Comparison of ENCODE assay signal across 1 cellular context in genomic region chr20:47576516-47577033, GRCh38.
TF ChIP-seq lines count a peak whose summit lies in the region.

No MANE protein-coding gene starts in this region.

TF ChIP-seq in K562, 482 proteins besides CTCF, POLR2A, EP300 and RAD21 (continued from another document and continues in another):
- no peak for TF ChIP-seq TSC22D4 (tag; IDR thresholded peaks at IDR 0.05)
- TF ChIP-seq DPF2 (IDR thresholded peaks at IDR 0.05): 0 out of 2 replicates have a peak, but pooled peaks have one; percentile 12
- peak; percentile 47; the same call in 1 of the 2 replicates for TF ChIP-seq VEZF1 (CRISPR knock-in tag; IDR thresholded peaks at IDR 0.05)
- peak; percentile 34; the same call in 1 of the 2 replicates for TF ChIP-seq LEF1 (IDR thresholded peaks at IDR 0.05)
- TF ChIP-seq BRCA1 (IDR thresholded peaks at IDR 0.05): no peak
- TF ChIP-seq BRCA1 (CRISPR knock-in tag; IDR thresholded peaks at IDR 0.05): no peak
- no peak for TF ChIP-seq ZC3H8 (IDR thresholded peaks at IDR 0.05)
- 0 out of 2 replicates have a peak, but pooled peaks have one; percentile 28 for TF ChIP-seq SMARCA4 (IDR thresholded peaks at IDR 0.05)
- peak; percentile 67 for TF ChIP-seq RNF2 (IDR thresholded peaks at IDR 0.05)
- TF ChIP-seq ETV6 (IDR thresholded peaks at IDR 0.05; ENCODE audit: borderline replicate concordance in 1 of 2, low read depth in 2 of 2, low read length in 1 of 2): no peak
- no peak for TF ChIP-seq ETV6 (CRISPR knock-in tag; IDR thresholded peaks at IDR 0.05; ENCODE audit: borderline replicate concordance)
- TF ChIP-seq SPI1 (IDR thresholded peaks at IDR 0.05; ENCODE audit: borderline replicate concordance, low read depth, low read length): peak; percentile 42; the same call in 1 of the 2 replicates
- no peak for TF ChIP-seq AFF1 (IDR thresholded peaks at IDR 0.05; ENCODE audit: low read depth in 1 of 2, partially characterized antibody in 2 of 2)
- TF ChIP-seq ZNF699 (CRISPR knock-in tag; IDR thresholded peaks at IDR 0.05; ENCODE audit: insufficient replicate concordance): no peak
- no peak for TF ChIP-seq CUX1 (CRISPR knock-in tag; IDR thresholded peaks at IDR 0.05)
- TF ChIP-seq MTA1 (IDR thresholded peaks at IDR 0.05; ENCODE audit: borderline replicate concordance): no peak
- 0 out of 2 replicates have a peak, but pooled peaks have one; percentile 7 for TF ChIP-seq RFX1 (IDR thresholded peaks at IDR 0.05)
- TF ChIP-seq RCOR1 (IDR thresholded peaks at IDR 0.05; ENCODE audit: borderline replicate concordance in 1 of 2, low read depth in 2 of 2, low read length in 2 of 2): no peak
- TF ChIP-seq, protein P1, sequence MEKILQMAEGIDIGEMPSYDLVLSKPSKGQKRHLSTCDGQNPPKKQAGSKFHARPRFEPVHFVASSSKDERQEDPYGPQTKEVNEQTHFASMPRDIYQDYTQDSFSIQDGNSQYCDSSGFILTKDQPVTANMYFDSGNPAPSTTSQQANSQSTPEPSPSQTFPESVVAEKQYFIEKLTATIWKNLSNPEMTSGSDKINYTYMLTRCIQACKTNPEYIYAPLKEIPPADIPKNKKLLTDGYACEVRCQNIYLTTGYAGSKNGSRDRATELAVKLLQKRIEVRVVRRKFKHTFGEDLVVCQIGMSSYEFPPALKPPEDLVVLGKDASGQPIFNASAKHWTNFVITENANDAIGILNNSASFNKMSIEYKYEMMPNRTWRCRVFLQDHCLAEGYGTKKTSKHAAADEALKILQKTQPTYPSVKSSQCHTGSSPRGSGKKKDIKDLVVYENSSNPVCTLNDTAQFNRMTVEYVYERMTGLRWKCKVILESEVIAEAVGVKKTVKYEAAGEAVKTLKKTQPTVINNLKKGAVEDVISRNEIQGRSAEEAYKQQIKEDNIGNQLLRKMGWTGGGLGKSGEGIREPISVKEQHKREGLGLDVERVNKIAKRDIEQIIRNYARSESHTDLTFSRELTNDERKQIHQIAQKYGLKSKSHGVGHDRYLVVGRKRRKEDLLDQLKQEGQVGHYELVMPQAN (IDR thresholded peaks at IDR 0.05; ENCODE audit: borderline replicate concordance): no peak
- no peak for TF ChIP-seq SRSF7 (optimal IDR thresholded peaks at IDR 0.05; ENCODE audit: low read depth, low read length)
- TF ChIP-seq CREM (IDR thresholded peaks at IDR 0.05; ENCODE audit: low read depth): peak; percentile 22; the same call in 1 of the 2 replicates
- TF ChIP-seq CXXC5 (CRISPR knock-in tag; IDR thresholded peaks at IDR 0.05): peak; percentile 51; the same call in 1 of the 2 replicates
- TF ChIP-seq HDAC3 (IDR thresholded peaks at IDR 0.05; ENCODE audit: borderline replicate concordance, partially characterized antibody): no peak
- no peak for TF ChIP-seq TRIM25 (IDR thresholded peaks at IDR 0.05; ENCODE audit: borderline replicate concordance)
- peak in 1 of 2 experiments; percentile 55; a peak in 1 of 3 replicates for TF ChIP-seq CBX3 (IDR thresholded peaks at IDR 0.05; ENCODE audit: borderline replicate concordance in 1 of 2, low read length in 2 of 2)
- peak; percentile 90 for TF ChIP-seq L3MBTL2 (IDR thresholded peaks at IDR 0.05)
- peak; percentile 52 for TF ChIP-seq FOS (IDR thresholded peaks at IDR 0.05; ENCODE audit: extremely low read depth, insufficient read length)
- TF ChIP-seq NR2F6 (CRISPR knock-in tag; IDR thresholded peaks at IDR 0.05): no peak
- TF ChIP-seq, protein P2, sequence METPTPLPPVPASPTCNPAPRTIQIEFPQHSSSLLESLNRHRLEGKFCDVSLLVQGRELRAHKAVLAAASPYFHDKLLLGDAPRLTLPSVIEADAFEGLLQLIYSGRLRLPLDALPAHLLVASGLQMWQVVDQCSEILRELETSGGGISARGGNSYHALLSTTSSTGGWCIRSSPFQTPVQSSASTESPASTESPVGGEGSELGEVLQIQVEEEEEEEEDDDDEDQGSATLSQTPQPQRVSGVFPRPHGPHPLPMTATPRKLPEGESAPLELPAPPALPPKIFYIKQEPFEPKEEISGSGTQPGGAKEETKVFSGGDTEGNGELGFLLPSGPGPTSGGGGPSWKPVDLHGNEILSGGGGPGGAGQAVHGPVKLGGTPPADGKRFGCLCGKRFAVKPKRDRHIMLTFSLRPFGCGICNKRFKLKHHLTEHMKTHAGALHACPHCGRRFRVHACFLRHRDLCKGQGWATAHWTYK (CRISPR knock-in tag; IDR thresholded peaks at IDR 0.05): no peak
- TF ChIP-seq ZNF584 (CRISPR knock-in tag; IDR thresholded peaks at IDR 0.05; ENCODE audit: low read depth): peak; percentile 53; the same call in 1 of the 2 replicates
- TF ChIP-seq, protein P3, sequence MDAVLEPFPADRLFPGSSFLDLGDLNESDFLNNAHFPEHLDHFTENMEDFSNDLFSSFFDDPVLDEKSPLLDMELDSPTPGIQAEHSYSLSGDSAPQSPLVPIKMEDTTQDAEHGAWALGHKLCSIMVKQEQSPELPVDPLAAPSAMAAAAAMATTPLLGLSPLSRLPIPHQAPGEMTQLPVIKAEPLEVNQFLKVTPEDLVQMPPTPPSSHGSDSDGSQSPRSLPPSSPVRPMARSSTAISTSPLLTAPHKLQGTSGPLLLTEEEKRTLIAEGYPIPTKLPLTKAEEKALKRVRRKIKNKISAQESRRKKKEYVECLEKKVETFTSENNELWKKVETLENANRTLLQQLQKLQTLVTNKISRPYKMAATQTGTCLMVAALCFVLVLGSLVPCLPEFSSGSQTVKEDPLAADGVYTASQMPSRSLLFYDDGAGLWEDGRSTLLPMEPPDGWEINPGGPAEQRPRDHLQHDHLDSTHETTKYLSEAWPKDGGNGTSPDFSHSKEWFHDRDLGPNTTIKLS (IDR thresholded peaks at IDR 0.05; ENCODE audit: borderline replicate concordance, low read depth): no peak
- no peak for TF ChIP-seq MEF2D (tag; conservative IDR thresholded peaks at IDR 0.05; ENCODE audit: low read depth)
- TF ChIP-seq TAF1 (IDR thresholded peaks at IDR 0.05; ENCODE audit: control insufficient read depth, extremely low read depth, insufficient read depth, low read length, severe bottlenecking): no peak
- TF ChIP-seq DNMT1 (IDR thresholded peaks at IDR 0.05): 0 out of 2 replicates have a peak, but pooled peaks have one; percentile 21
- no peak for TF ChIP-seq PATZ1 (CRISPR knock-in tag; IDR thresholded peaks at IDR 0.05; ENCODE audit: borderline replicate concordance)
- TF ChIP-seq KAT8 (IDR thresholded peaks at IDR 0.05; ENCODE audit: low read depth): no peak
- TF ChIP-seq, protein P4, sequence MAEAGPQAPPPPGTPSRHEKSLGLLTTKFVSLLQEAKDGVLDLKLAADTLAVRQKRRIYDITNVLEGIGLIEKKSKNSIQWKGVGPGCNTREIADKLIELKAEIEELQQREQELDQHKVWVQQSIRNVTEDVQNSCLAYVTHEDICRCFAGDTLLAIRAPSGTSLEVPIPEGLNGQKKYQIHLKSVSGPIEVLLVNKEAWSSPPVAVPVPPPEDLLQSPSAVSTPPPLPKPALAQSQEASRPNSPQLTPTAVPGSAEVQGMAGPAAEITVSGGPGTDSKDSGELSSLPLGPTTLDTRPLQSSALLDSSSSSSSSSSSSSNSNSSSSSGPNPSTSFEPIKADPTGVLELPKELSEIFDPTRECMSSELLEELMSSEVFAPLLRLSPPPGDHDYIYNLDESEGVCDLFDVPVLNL (CRISPR knock-in tag; IDR thresholded peaks at IDR 0.05; ENCODE audit: low read depth): no peak
